Comparison of ENCODE assay signal across 1 cellular context in the genomic region with DNA sequence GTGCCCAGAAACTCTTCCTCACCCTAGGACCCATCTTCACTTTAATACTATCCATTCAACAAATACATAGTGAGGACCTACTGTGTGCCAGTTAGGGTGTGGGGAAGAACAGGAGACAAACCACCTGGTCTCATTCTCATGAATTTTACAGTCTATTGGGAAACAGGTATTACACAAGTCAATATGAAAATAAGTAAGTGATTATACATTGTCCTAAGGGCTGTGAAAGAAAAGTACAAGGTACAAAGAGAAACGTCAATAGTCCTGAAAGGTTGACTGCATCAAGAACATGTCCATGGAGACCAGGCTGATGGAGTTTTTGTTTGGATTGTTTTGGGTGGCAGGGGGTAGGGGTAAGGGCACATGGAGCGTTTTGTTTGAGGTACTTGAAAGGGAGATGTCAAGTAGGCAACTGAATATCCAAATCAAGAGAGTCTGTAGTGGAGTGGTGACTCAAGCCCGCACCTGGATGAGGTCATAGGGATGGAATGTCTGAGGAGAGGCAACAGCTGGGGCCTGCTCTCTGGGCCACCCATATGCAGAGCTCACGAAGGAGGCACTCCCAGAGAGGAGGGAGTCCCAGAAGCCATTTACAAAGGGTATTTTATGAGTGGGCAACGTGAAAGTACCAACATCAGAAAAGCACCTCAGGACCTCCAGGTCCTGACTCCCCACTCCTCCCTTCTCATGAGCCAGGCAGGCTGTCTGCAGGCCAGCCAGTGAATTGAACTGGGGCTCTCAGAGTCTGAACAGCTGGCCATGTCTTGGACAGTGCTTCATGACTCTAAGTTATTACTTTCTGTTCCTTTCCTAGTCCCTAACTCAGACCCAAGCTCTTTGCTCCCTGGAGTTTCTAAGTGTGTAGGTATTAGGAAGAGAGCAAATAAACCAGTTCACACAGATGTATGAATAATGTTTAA.
TF ChIP-seq lines count a peak whose summit lies in the region.

No MANE protein-coding gene starts in this region.

TF ChIP-seq in K562, 482 proteins besides CTCF, POLR2A, EP300 and RAD21 (continued from another document):
- no peak for TF ChIP-seq COPS2 (conservative IDR thresholded peaks at IDR 0.05)
- TF ChIP-seq, protein P1, sequence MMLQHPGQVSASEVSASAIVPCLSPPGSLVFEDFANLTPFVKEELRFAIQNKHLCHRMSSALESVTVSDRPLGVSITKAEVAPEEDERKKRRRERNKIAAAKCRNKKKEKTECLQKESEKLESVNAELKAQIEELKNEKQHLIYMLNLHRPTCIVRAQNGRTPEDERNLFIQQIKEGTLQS (IDR thresholded peaks at IDR 0.05) = peak; percentile 57; the same call in 1 of the 2 replicates
- TF ChIP-seq, protein P1 (CRISPR knock-in tag; conservative IDR thresholded peaks at IDR 0.05) = no peak
- no peak for TF ChIP-seq NCOA2 (IDR thresholded peaks at IDR 0.05; ENCODE audit: partially characterized antibody in 2 of 2)
- TF ChIP-seq ZNF764 (CRISPR knock-in tag; IDR thresholded peaks at IDR 0.05; ENCODE audit: low read depth) = no peak
- TF ChIP-seq ZBTB8A (IDR thresholded peaks at IDR 0.05; ENCODE audit: partially characterized antibody) = no peak
- no peak for TF ChIP-seq NR1H2 (CRISPR knock-in tag; IDR thresholded peaks at IDR 0.05)
- TF ChIP-seq, protein P2, sequence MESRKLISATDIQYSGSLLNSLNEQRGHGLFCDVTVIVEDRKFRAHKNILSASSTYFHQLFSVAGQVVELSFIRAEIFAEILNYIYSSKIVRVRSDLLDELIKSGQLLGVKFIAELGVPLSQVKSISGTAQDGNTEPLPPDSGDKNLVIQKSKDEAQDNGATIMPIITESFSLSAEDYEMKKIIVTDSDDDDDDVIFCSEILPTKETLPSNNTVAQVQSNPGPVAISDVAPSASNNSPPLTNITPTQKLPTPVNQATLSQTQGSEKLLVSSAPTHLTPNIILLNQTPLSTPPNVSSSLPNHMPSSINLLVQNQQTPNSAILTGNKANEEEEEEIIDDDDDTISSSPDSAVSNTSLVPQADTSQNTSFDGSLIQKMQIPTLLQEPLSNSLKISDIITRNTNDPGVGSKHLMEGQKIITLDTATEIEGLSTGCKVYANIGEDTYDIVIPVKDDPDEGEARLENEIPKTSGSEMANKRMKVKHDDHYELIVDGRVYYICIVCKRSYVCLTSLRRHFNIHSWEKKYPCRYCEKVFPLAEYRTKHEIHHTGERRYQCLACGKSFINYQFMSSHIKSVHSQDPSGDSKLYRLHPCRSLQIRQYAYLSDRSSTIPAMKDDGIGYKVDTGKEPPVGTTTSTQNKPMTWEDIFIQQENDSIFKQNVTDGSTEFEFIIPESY (CRISPR knock-in tag; IDR thresholded peaks at IDR 0.05) = no peak
- no peak for TF ChIP-seq PTBP1 (IDR thresholded peaks at IDR 0.05; ENCODE audit: low read depth, low read length)
- TF ChIP-seq ZNF507 (tag; conservative IDR thresholded peaks at IDR 0.05) = no peak
- no peak for TF ChIP-seq SRSF3 (IDR thresholded peaks at IDR 0.05; ENCODE audit: insufficient read depth, low read length)
- no peak for TF ChIP-seq ZNF282 (CRISPR knock-in tag; IDR thresholded peaks at IDR 0.05)
